Comparison of ENCODE assay signal across 8 cellular contexts in the genomic region with DNA sequence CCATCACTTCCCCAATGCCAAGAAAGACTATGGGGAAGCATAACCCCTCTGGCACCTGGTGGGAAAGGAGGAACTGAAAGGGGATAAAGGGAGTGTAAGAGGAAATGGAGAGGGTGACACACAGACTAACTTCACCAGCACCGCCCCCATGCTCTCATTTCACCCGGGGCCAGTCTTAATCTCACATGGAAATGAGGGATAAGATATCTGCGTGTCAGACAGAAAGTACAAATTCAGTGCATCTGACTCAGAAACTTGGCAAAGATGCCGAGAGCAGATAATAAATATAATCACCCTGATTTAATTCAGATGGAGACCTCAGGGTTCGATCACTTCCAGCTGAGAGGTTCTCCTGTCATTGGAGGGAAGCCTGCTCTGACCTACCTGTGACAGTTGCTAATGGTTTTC.
DNase-seq lines count a peak whose midpoint lies in the region; ATAC-seq, FAIRE-seq and TF ChIP-seq lines count a peak whose summit lies in the region.

No MANE protein-coding gene starts in this region.

- in situ Hi-C loops in HepG2 (cut with HindIII; ENCODE audit: extremely low pct_ligation_motif_present, low pct_unique_long_range_greater_than_20kb), result no loop called here

- H3K9ac ChIP-seq in liver (ENCODE audit: low read depth in 1 of 2, low read length in 2 of 2) (peak overlapping the region in 1 of 2 donors; percentile 60), HepG2 (ENCODE audit: insufficient read depth, low read depth, low read length) (no peak overlapping the region)

- peaks cover 24 to 58% (median 43%) of the 10 kb centered on the region in 4 donors for H3K4me1 ChIP-seq in liver (ENCODE audit: control insufficient read depth in 4 of 4, insufficient read depth in 4 of 4, low read length in 3 of 4)
- peaks cover 14% of the 10 kb centered on the region for H3K4me1 ChIP-seq in HepG2 (ENCODE audit: insufficient read depth, low read length)
- peaks cover 12 to 37% of the 10 kb centered on the region in 2 donors for H3K4me1 ChIP-seq in adrenal gland (replicated peaks in 1 of 2)
- peaks cover 12 to 34% (median 26%) of the 10 kb centered on the region in 4 donors for H3K4me1 ChIP-seq in upper lobe of left lung

- TF ChIP-seq EP300 in HepG2 (IDR thresholded peaks at IDR 0.05; ENCODE audit: low read depth in 2 of 2, low read length in 2 of 2) (no peak), HepG2 (CRISPR knock-in tag; IDR thresholded peaks at IDR 0.05; ENCODE audit: borderline replicate concordance) (no peak), upper lobe of left lung (IDR thresholded peaks at IDR 0.05) (no peak)

- H3K27ac ChIP-seq in liver (ENCODE audit: low read depth in 1 of 2, low read length in 2 of 2) (peak overlapping the region; percentile 58 to 84), HepG2 (ENCODE audit: extremely low read length, insufficient read depth, low read length) (no peak overlapping the region), adrenal gland (peak overlapping the region in 1 of 5 donors; percentile 30), upper lobe of left lung (peak overlapping the region in 3 of 4 donors; percentile 20 to 44 (median 36))

- BruUV-seq in HepG2 (replicated peaks; lab: Mats Ljungman, UMichigan), result no TSS peak

- FAIRE-seq in HepG2 (lab: Jason Lieb, UNC), result no peak

- no peak for ATAC-seq in HepG2
- peak; percentile 69 to 90 for ATAC-seq in upper lobe of left lung (ENCODE audit: low FRiP score in 2 of 2)
- no peak for ATAC-seq in GM18858 (IDR thresholded peaks at IDR 0.05; ENCODE audit: unreplicated experiment)

- H3K4me3 ChIP-seq in liver (ENCODE audit: low read depth in 1 of 3, low read length in 3 of 3) (no peak overlapping the region), HepG2 (replicated peaks in 1 of 3; ENCODE audit: insufficient read depth in 1 of 3, low read depth in 2 of 3, low read length in 3 of 3) (no peak overlapping the region), adrenal gland (no peak overlapping the region), upper lobe of left lung (no peak overlapping the region)

- H2AFZ ChIP-seq in HepG2 (ENCODE audit: low read length), result no peak overlapping the region

- H3K36me3 ChIP-seq in liver (ENCODE audit: control insufficient read depth in 4 of 4, insufficient read depth in 3 of 4, low read depth in 1 of 4, low read length in 3 of 4) (no peaks in the 10 kb centered on the region), HepG2 (replicated peaks in 1 of 2; ENCODE audit: control insufficient read depth in 1 of 2, insufficient read depth in 2 of 2, low read length in 2 of 2) (no peaks in the 10 kb centered on the region), adrenal gland (replicated peaks in 1 of 2) (no peaks in the 10 kb centered on the region), upper lobe of left lung (no peaks in the 10 kb centered on the region)

- H3K9me3 ChIP-seq in liver (ENCODE audit: control insufficient read depth in 4 of 4, low read length in 3 of 4) (no peaks in the 10 kb centered on the region), HepG2 (ENCODE audit: low read length) (no peaks in the 10 kb centered on the region), adrenal gland (replicated peaks in 1 of 3) (no peaks in the 10 kb centered on the region), upper lobe of left lung (no peaks in the 10 kb centered on the region)

- no peak overlapping the region for H3K4me2 ChIP-seq in HepG2 (ENCODE audit: low read depth, low read length)

- TF ChIP-seq RAD21 in liver (IDR thresholded peaks at IDR 0.05) (peak in 1 of 2 donors; percentile 9), HepG2 (CRISPR knock-in tag; IDR thresholded peaks at IDR 0.05) (no peak)

- DNase-seq in HepG2 (ENCODE audit: low spot score), result no peak
- DNase-seq in adrenal gland, result peak; percentile 27 to 76 (median 63)
- DNase-seq in lung microvascular endothelial cell (ENCODE audit: low read depth in 2 of 2), result peak; percentile 54 to 94
- DNase-seq in upper lobe of left lung, result no peak
- DNase-seq in NCI-H2227 (lab: John Stamatoyannopoulos, UW; ENCODE audit: unreplicated experiment), result no peak
- DNase-seq in cerebellum (ENCODE audit: low spot score), result no peak

- TF ChIP-seq POLR2A in HepG2 (IDR thresholded peaks at IDR 0.05; ENCODE audit: insufficient read depth in 1 of 2, low read depth in 2 of 2, low read length in 2 of 2) (no peak), adrenal gland (IDR thresholded peaks at IDR 0.05) (no peak), upper lobe of left lung (IDR thresholded peaks at IDR 0.05) (no peak)

- CTCF ChIA-PET in HepG2 (lab: Yijun Ruan, JAX; ENCODE audit: low intra/inter-chr PET ratio, low total read pairs), result no interaction called here

- H3K27me3 ChIP-seq in liver (ENCODE audit: control insufficient read depth in 4 of 4, insufficient read depth in 4 of 4, low read length in 3 of 4) (no peaks in the 10 kb centered on the region), HepG2 (ENCODE audit: control insufficient read depth in 1 of 2, insufficient read depth in 2 of 2, low read length in 2 of 2) (no peaks in the 10 kb centered on the region), adrenal gland (no peaks in the 10 kb centered on the region), upper lobe of left lung (no peaks in the 10 kb centered on the region)

- no peaks in the 10 kb centered on the region for H3K79me2 ChIP-seq in HepG2 (ENCODE audit: insufficient read depth, low read length)

- TF ChIP-seq CTCF in liver (IDR thresholded peaks at IDR 0.05; ENCODE audit: low read depth, low read length, missing input control), result no peak
- no peak for TF ChIP-seq CTCF in HepG2 (CRISPR knock-in tag; IDR thresholded peaks at IDR 0.05)
- no peak for TF ChIP-seq CTCF in adrenal gland (IDR thresholded peaks at IDR 0.05)
- no peak for TF ChIP-seq CTCF in upper lobe of left lung (IDR thresholded peaks at IDR 0.05)

- 27% methylated on average over 5 of the region's 5 CpGs for WGBS in liver
- 29% methylated on average over 5 of the region's 5 CpGs for WGBS in HepG2 (ENCODE audit: low lambda C conversion rate)
- 11 to 19% (median 15%) methylated on average over 5 of the region's 5 CpGs for WGBS in adrenal gland, 4 donors
- WGBS in upper lobe of left lung, 2 donors, result 56% methylated on average over 5 of the region's 5 CpGs

- H4K20me1 ChIP-seq in HepG2 (ENCODE audit: insufficient read depth, low read length), result no peaks in the 10 kb centered on the region

- POLR2A ChIA-PET in HepG2 (lab: Yijun Ruan, JAX), result no interaction called here

- intact Hi-C loops in HepG2 (cut with micrococcal nuclease; ENCODE audit: unreplicated experiment) (no loop called here), adrenal gland (cut with DNase I) (loop anchor here in 1 of 2 donors (10.0 kb wide), 1 partner anchor 184 kb away; no protein-coding TSS in a partner anchor)

TF ChIP-seq in liver, 16 proteins besides CTCF, POLR2A, EP300 and RAD21:
- TF ChIP-seq FOXA1 (IDR thresholded peaks at IDR 0.05), result no peak
- no peak for TF ChIP-seq GABPA (IDR thresholded peaks at IDR 0.05 in 1 of 2, conservative IDR thresholded peaks at IDR 0.05 in 1 of 2)
- TF ChIP-seq HNF4A (conservative IDR thresholded peaks at IDR 0.05), result no peak
- TF ChIP-seq, protein P1, sequence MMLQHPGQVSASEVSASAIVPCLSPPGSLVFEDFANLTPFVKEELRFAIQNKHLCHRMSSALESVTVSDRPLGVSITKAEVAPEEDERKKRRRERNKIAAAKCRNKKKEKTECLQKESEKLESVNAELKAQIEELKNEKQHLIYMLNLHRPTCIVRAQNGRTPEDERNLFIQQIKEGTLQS (IDR thresholded peaks at IDR 0.05), result no peak
- TF ChIP-seq SP1 (IDR thresholded peaks at IDR 0.05), result no peak
- TF ChIP-seq, protein P2, sequence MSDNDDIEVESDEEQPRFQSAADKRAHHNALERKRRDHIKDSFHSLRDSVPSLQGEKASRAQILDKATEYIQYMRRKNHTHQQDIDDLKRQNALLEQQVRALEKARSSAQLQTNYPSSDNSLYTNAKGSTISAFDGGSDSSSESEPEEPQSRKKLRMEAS (IDR thresholded peaks at IDR 0.05), result no peak
- no peak for TF ChIP-seq HNF4G (IDR thresholded peaks at IDR 0.05)
- no peak for TF ChIP-seq YY1 (IDR thresholded peaks at IDR 0.05)

TF ChIP-seq in HepG2, 621 proteins besides CTCF, POLR2A, EP300 and RAD21:
- TF ChIP-seq, protein P3, sequence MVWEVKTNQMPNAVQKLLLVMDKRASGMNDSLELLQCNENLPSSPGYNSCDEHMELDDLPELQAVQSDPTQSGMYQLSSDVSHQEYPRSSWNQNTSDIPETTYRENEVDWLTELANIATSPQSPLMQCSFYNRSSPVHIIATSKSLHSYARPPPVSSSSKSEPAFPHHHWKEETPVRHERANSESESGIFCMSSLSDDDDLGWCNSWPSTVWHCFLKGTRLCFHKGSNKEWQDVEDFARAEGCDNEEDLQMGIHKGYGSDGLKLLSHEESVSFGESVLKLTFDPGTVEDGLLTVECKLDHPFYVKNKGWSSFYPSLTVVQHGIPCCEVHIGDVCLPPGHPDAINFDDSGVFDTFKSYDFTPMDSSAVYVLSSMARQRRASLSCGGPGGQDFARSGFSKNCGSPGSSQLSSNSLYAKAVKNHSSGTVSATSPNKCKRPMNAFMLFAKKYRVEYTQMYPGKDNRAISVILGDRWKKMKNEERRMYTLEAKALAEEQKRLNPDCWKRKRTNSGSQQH (CRISPR knock-in tag; IDR thresholded peaks at IDR 0.05; ENCODE audit: low read depth), result no peak
- TF ChIP-seq ZNF354B (CRISPR knock-in tag; IDR thresholded peaks at IDR 0.05) (no peak), JUN (CRISPR knock-in tag; IDR thresholded peaks at IDR 0.05) (no peak)

Comparison
In these comparisons a context has a peak if more than half of its experiments do, and no peak if none do; other contexts are left out.
1. ATAC-seq: peak in upper lobe of left lung (2 of 2); none in HepG2 (single experiment) and GM18858 (single experiment).
2. DNase-seq: peak in adrenal gland (7 of 7) and lung microvascular endothelial cell (2 of 2); none in HepG2 (single experiment), upper lobe of left lung (0 of 2), NCI-H2227 (single experiment) and cerebellum (single experiment).